Comparison of ENCODE assay signal across 8 cellular contexts in genomic region chr10:122879339-122880273, GRCh38. TPM values are rescaled to one million over a fixed set of nuclear protein-coding genes. Genes with fewer than 3 reads are reported as not detected.
DNase-seq lines count a peak whose midpoint lies in the region; ATAC-seq and TF ChIP-seq lines count a peak whose summit lies in the region.

TSS of gene FAM24B (minus strand) at chr10:122879581. CDS start at chr10:122850515, 29,066 bp downstream.

- TF ChIP-seq POLR2A in IMR-90 (IDR thresholded peaks at IDR 0.05; ENCODE audit: low read depth, low read length): no peak
- TF ChIP-seq POLR2A in Peyer's patch (IDR thresholded peaks at IDR 0.05): peak; percentile 13 to 33

- H3K4ac ChIP-seq in IMR-90 (ENCODE audit: low read depth, low read length): peak within 1 kb of the TSS; percentile 78

- H2BK5ac ChIP-seq in IMR-90 (ENCODE audit: low read depth, low read length, poor library complexity, severe bottlenecking): peak within 1 kb of the TSS; percentile 61

- WGBS in IMR-90 (ENCODE audit: extremely low coverage in 2 of 2, insufficient read length in 1 of 2), 2 experiments: 5% methylated on average over 40 of the region's 95 CpGs; no CpG with 5 or more reads in 1 of the 2 experiments

- no peaks in the 10 kb centered on the region for H3K79me2 ChIP-seq in neural cell (replicated peaks; ENCODE audit: insufficient read depth, low read length)

- POLR2A ChIA-PET in IMR-90 (lab: Charles Lee; ENCODE audit: unreplicated experiment): no interaction called here

- peak within 1 kb of the TSS; percentile 98 for H3K23ac ChIP-seq in IMR-90 (ENCODE audit: low read depth, low read length)

- H3K27me3 ChIP-seq in IMR-90 (ENCODE audit: control insufficient read depth, insufficient read depth, low read length): no peaks in the 10 kb centered on the region
- H3K27me3 ChIP-seq in Peyer's patch: no peaks in the 10 kb centered on the region
- no peaks in the 10 kb centered on the region for H3K27me3 ChIP-seq in neural cell (ENCODE audit: insufficient read depth, low read depth, low read length)

- peak within 1 kb of the TSS; percentile 79 for H3K14ac ChIP-seq in IMR-90 (replicated peaks; ENCODE audit: low read depth, low read length)

- TF ChIP-seq EP300 in neural cell (conservative IDR thresholded peaks at IDR 0.05; ENCODE audit: poor library complexity, severe bottlenecking): no peak

- H2AFZ ChIP-seq in IMR-90 (replicated peaks; ENCODE audit: low read length, poor library complexity) (peak within 1 kb of the TSS; percentile 94), neural cell (ENCODE audit: low read depth, low read length) (no peak within 1 kb of the TSS)

- no peaks in the 10 kb centered on the region for H3K9me3 ChIP-seq in IMR-90 (ENCODE audit: control insufficient read depth, insufficient read depth, low read length)
- no peaks in the 10 kb centered on the region for H3K9me3 ChIP-seq in Peyer's patch
- no peaks in the 10 kb centered on the region for H3K9me3 ChIP-seq in neural cell (ENCODE audit: low read length)

- intact Hi-C loops in IMR-90 (cut with micrococcal nuclease): loop anchor here (2.0 to 5.0 kb wide), 2 partner anchors 17 to 73 kb away; partner anchors contain the start of gene C10orf88

- in situ Hi-C loops in IMR-90 (cut with MboI; ENCODE audit: low sequenced_read_pairs): no loop called here

- TF ChIP-seq CTCF in IMR-90 (conservative IDR thresholded peaks at IDR 0.05; ENCODE audit: low read depth, low read length) (no peak), Peyer's patch (IDR thresholded peaks at IDR 0.05) (no peak), fibroblast of pulmonary artery (IDR thresholded peaks at IDR 0.05; ENCODE audit: low read length, missing control alignments) (no peak), neural cell (IDR thresholded peaks at IDR 0.05; ENCODE audit: poor library complexity, severe bottlenecking) (no peak)

- peak; percentile 97 for DNase-seq in DMS 273 (lab: John Stamatoyannopoulos, UW; ENCODE audit: unreplicated experiment)
- DNase-seq in IMR-90: peak; percentile 98
- peak; percentile 91 to 97 (median 92) for DNase-seq in Peyer's patch
- DNase-seq in activated T-helper 1 cell treated with anti-CD3 and anti-CD28 coated beads, Interleukin-2, amount 50 U/mL, for 16 hours (ENCODE audit: low read depth in 1 of 2, low spot score in 1 of 2): peak; percentile 79 to 91
- peak; percentile 99 for DNase-seq in fibroblast of pulmonary artery (ENCODE audit: low read depth)
- peak; percentile 97 for DNase-seq in stromal cell of bone marrow (ENCODE audit: low read depth)

- peak within 1 kb of the TSS; percentile 67 for H2BK120ac ChIP-seq in IMR-90 (ENCODE audit: low read depth, low read length)

- H3K4me1 ChIP-seq in IMR-90 (ENCODE audit: control insufficient read depth, insufficient read depth, low read length): peaks cover 3% of the 10 kb centered on the region
- peaks cover 0 to 13% (median 0%) of the 10 kb centered on the region in 4 donors for H3K4me1 ChIP-seq in Peyer's patch

- H4K91ac ChIP-seq in IMR-90 (ENCODE audit: insufficient read depth, low read depth, low read length): peak within 1 kb of the TSS; percentile 40

- no peak within 1 kb of the TSS; the same call in 1 of the 2 replicates for H3K18ac ChIP-seq in IMR-90 (ENCODE audit: low read depth, low read length)

- H4K20me1 ChIP-seq in IMR-90 (ENCODE audit: insufficient read depth, low read length): no peaks in the 10 kb centered on the region
- H4K20me1 ChIP-seq in neural cell (ENCODE audit: insufficient read depth): no peaks in the 10 kb centered on the region

- H4K5ac ChIP-seq in IMR-90 (ENCODE audit: low read depth, low read length): peak within 1 kb of the TSS; percentile 93

- peak within 1 kb of the TSS; percentile 29; the same call in 1 of the 3 replicates for H2BK15ac ChIP-seq in IMR-90 (ENCODE audit: low read depth, low read length)

- CTCF ChIA-PET in IMR-90 (lab: Yijun Ruan, JAX): no interaction called here

- H3K4me3 ChIP-seq in IMR-90 (ENCODE audit: insufficient read depth, low read depth, low read length) (peak within 1 kb of the TSS; percentile 78), Peyer's patch (peak within 1 kb of the TSS; percentile 55 to 66 (median 60)), fibroblast of pulmonary artery (replicated peaks; ENCODE audit: low read depth, low read length) (peak within 1 kb of the TSS; percentile 77), neural cell (ENCODE audit: low read length) (peak within 1 kb of the TSS; percentile 43)

- BruUV-seq in IMR-90 (replicated peaks; lab: Mats Ljungman, UMichigan): no TSS peak

- ATAC-seq in GM21515 (IDR thresholded peaks at IDR 0.05; ENCODE audit: unreplicated experiment): peak; percentile 82
- ATAC-seq in IMR-90 (ENCODE audit: low read depth): peak; percentile 95

- peak within 1 kb of the TSS; percentile 79 to 90 for H4K8ac ChIP-seq in IMR-90 (ENCODE audit: low read depth in 2 of 2, low read length in 2 of 2)

- H3K9ac ChIP-seq in IMR-90 (ENCODE audit: low read depth, low read length) (peak within 1 kb of the TSS; percentile 79), neural cell (ENCODE audit: low read length) (no peak within 1 kb of the TSS)

- no peaks in the 10 kb centered on the region for H3F3A ChIP-seq in neural cell (ENCODE audit: insufficient read depth, low read length, poor library complexity, severe bottlenecking)

- H2BK20ac ChIP-seq in IMR-90 (ENCODE audit: low read depth, low read length): no peak within 1 kb of the TSS

- H3K36me3 ChIP-seq in IMR-90 (ENCODE audit: control insufficient read depth, insufficient read depth, low read length) (no peaks in the 10 kb centered on the region), Peyer's patch (no peaks in the 10 kb centered on the region), neural cell (ENCODE audit: insufficient read depth, low read length) (no peaks in the 10 kb centered on the region)

- H3K9me1 ChIP-seq in IMR-90 (ENCODE audit: insufficient read depth, low read length): no peaks in the 10 kb centered on the region

- 0 out of 2 replicates have a peak within 1 kb of the TSS, but pooled peaks have one; percentile 4 for H3K56ac ChIP-seq in IMR-90 (ENCODE audit: extremely low read depth, insufficient read depth, low read length)

- peak within 1 kb of the TSS; percentile 72 for H3K4me2 ChIP-seq in IMR-90 (ENCODE audit: low read depth, low read length)
- no peak within 1 kb of the TSS for H3K4me2 ChIP-seq in neural cell (ENCODE audit: low read length)

- dilution Hi-C loops in IMR-90 (cut with HindIII; ENCODE audit: low sequenced_read_pairs, unreplicated experiment): no loop called here

- no peaks in the 10 kb centered on the region for H3K9me2 ChIP-seq in neural cell (ENCODE audit: insufficient read depth, low read length)

- TF ChIP-seq RAD21 in IMR-90 (IDR thresholded peaks at IDR 0.05; ENCODE audit: low read length): no peak; the same call in 1 of the 2 replicates
- no peak for TF ChIP-seq RAD21 in neural cell (conservative IDR thresholded peaks at IDR 0.05)

- peaks cover 9 to 17% of the 10 kb centered on the region in 2 experiments; a peak in 3 of 4 replicates for H3K79me1 ChIP-seq in IMR-90 (ENCODE audit: low read depth in 1 of 2, low read length in 2 of 2)

- H3K27ac ChIP-seq in IMR-90 (ENCODE audit: insufficient read depth, low read length) (peak within 1 kb of the TSS; percentile 64; the same call in 1 of the 2 replicates), Peyer's patch (peak within 1 kb of the TSS; percentile 63 to 81 (median 69)), neural cell (ENCODE audit: low read length) (no peak within 1 kb of the TSS)

- peak within 1 kb of the TSS; percentile 77 for H2AK9ac ChIP-seq in IMR-90 (replicated peaks; ENCODE audit: low read depth, low read length, poor library complexity)

- H2AK5ac ChIP-seq in IMR-90 (ENCODE audit: low read depth, low read length): peak within 1 kb of the TSS; percentile 8; the same call in 1 of the 2 replicates

TF ChIP-seq in IMR-90, 13 proteins besides CTCF, POLR2A, EP300 and RAD21:
- TF ChIP-seq NFE2L2 (IDR thresholded peaks at IDR 0.05; ENCODE audit: low read depth, low read length) (no peak), MXI1 (IDR thresholded peaks at IDR 0.05; ENCODE audit: borderline replicate concordance, low read depth, low read length) (0 out of 2 replicates have a peak, but pooled peaks have one; percentile 38), MAZ (IDR thresholded peaks at IDR 0.05; ENCODE audit: borderline replicate concordance, low read depth, low read length) (peak; percentile 16; the same call in 1 of the 2 replicates), CEBPB (IDR thresholded peaks at IDR 0.05; ENCODE audit: low read depth, low read length) (peak; percentile 28; the same call in 1 of the 2 replicates), MAFK (IDR thresholded peaks at IDR 0.05; ENCODE audit: low read depth, low read length) (no peak)

TF ChIP-seq in neural cell, 6 proteins besides CTCF, POLR2A, EP300 and RAD21 (continues in another document):
- no peak for TF ChIP-seq EZH2 (IDR thresholded peaks at IDR 0.05; ENCODE audit: borderline replicate concordance, insufficient read depth, low read length, poor library complexity, severe bottlenecking)
- TF ChIP-seq TAF1 (IDR thresholded peaks at IDR 0.05; ENCODE audit: low read depth): no peak
- no peak for TF ChIP-seq SMC3 (conservative IDR thresholded peaks at IDR 0.05; ENCODE audit: poor library complexity)
- no peak for TF ChIP-seq MXI1 (conservative IDR thresholded peaks at IDR 0.05; ENCODE audit: poor library complexity, severe bottlenecking)

RNA-seq across cellular contexts. Expression of gene FAM24B, which starts in this region (rescaled TPM):
- total RNA-seq in IMR-90 (2012; rRNA removed): 1.6 and 2.2 TPM in 2 replicates
- 3.4 and 4.3 TPM in 2 replicates for polyA plus RNA-seq in IMR-90 (2012; rRNA removed)
- polyA plus RNA-seq in IMR-90 (2012; cell fraction: cytosol; rRNA removed): 2.4 and 4.4 TPM in 2 replicates
- 1.3 and 9.8 TPM in 2 replicates for polyA plus RNA-seq in IMR-90 (2012; cell fraction: nucleus; rRNA removed; ENCODE audit: low replicate concordance)
- 1 to 10 TPM; 3.7 to 6.0 (median 4.9) TPM for total RNA-seq in Peyer's patch
- 2.8 and 3.4 TPM in 2 replicates for polyA plus RNA-seq in neural cell
- polyA minus RNA-seq in neural cell: not detected in 2 replicates
